In genomic region chr2:24011278-24012104, GRCh38 we compare ENCODE assay signal across 20 cellular contexts. TPM values are rescaled to one million over a fixed set of nuclear protein-coding genes. Genes with fewer than 3 reads are reported as not detected.
A peak's percentile ranks its signal among the peaks of the same experiment; 100 is the strongest.
DNase-seq lines count a peak whose midpoint lies in the region; ATAC-seq and TF ChIP-seq lines count a peak whose summit lies in the region.
"Had no signal": no experiment of that assay in that cellular context is flagged by ENCODE, and none has a peak within 500 bp of the region (broad histone marks: within the 10 kb centered on the region; RNA-seq: fewer than 3 reads in every experiment).

No MANE protein-coding gene starts in this region.

- H3K4me3 ChIP-seq in GM23338 (no peak overlapping the region; the same call in 1 of the 2 replicates), PC-3 (ENCODE audit: low read length) (no peak overlapping the region)
- H3K4me3 ChIP-seq: breast epithelium, GM23248 had no signal

- ATAC-seq in GM23338 (no peak), PC-3 (no peak)
- ATAC-seq in effector memory CD8-positive, alpha-beta T cell (replicated peaks) = peak; percentile 42

- no peak overlapping the region for H2AFZ ChIP-seq in GM23338
- H2AFZ ChIP-seq in PC-3 (ENCODE audit: low read length) = no peak overlapping the region
- H2AFZ ChIP-seq: GM23248 had no signal

- no peaks in the 10 kb centered on the region for H3K9me3 ChIP-seq in PC-3 (ENCODE audit: low read length)
- H3K9me3 ChIP-seq: breast epithelium, heart left ventricle, sigmoid colon had no signal

- no peak for TF ChIP-seq CTCF in GM23338 (conservative IDR thresholded peaks at IDR 0.05; ENCODE audit: low read depth in 2 of 2)
- TF ChIP-seq CTCF in neural crest cell (conservative IDR thresholded peaks at IDR 0.05) = no peak
- no peak for TF ChIP-seq CTCF in PC-3 (conservative IDR thresholded peaks at IDR 0.05; ENCODE audit: low read depth, low read length)

- H3K36me3 ChIP-seq in GM23338 (ENCODE audit: insufficient read depth) (no peaks in the 10 kb centered on the region), PC-3 (ENCODE audit: low read depth, low read length) (no peaks in the 10 kb centered on the region)
- H3K36me3 ChIP-seq: breast epithelium, heart left ventricle, sigmoid colon had no signal

- no peak overlapping the region for H3K27ac ChIP-seq in GM23338 (ENCODE audit: low read depth)
- H3K27ac ChIP-seq in PC-3 (ENCODE audit: low read length) = no peak overlapping the region
- H3K27ac ChIP-seq: breast epithelium, GM23248, heart left ventricle, HL-60, sigmoid colon had no signal

- H3K4me1 ChIP-seq in GM23338 (ENCODE audit: insufficient read depth) (peaks cover 18% of the 10 kb centered on the region), PC-3 (ENCODE audit: insufficient read depth, low read length) (peaks cover 32% of the 10 kb centered on the region)
- H3K4me1 ChIP-seq: breast epithelium had no signal

- H3K4me3 Mint-ChIP-seq in GM23338 (no peak overlapping the region; the same call in 2 of the 3 replicates), neural crest cell (peak overlapping the region; percentile 6)
- H3K4me3 Mint-ChIP-seq in effector memory CD8-positive, alpha-beta T cell = no peak overlapping the region
- H3K4me3 Mint-ChIP-seq: HFFc6 had no signal

- H3F3A ChIP-seq in GM23338 (replicated peaks; ENCODE audit: low read depth) = peaks cover 11% of the 10 kb centered on the region; the same call in 1 of the 2 replicates
- no peaks in the 10 kb centered on the region for H3F3A ChIP-seq in PC-3 (ENCODE audit: low read length, unreplicated experiment)

- H4K20me1 ChIP-seq in GM23338 (replicated peaks; ENCODE audit: insufficient read depth) (no peaks in the 10 kb centered on the region), PC-3 (ENCODE audit: low read length) (no peaks in the 10 kb centered on the region)

- H3K4me1 Mint-ChIP-seq in GM23338 (peaks cover 20% of the 10 kb centered on the region; the same call in 2 of the 3 replicates), neural crest cell (peaks cover 7% of the 10 kb centered on the region)
- peaks cover 5 to 7% of the 10 kb centered on the region in 2 donors for H3K4me1 Mint-ChIP-seq in effector memory CD8-positive, alpha-beta T cell (ENCODE audit: low read depth in 2 of 2)

- intact Hi-C loops in PC-3 (cut with micrococcal nuclease) = no loop called here

- H3K27ac Mint-ChIP-seq in GM23338 (no peak overlapping the region), neural crest cell (ENCODE audit: unreplicated experiment) (no peak overlapping the region)
- H3K27ac Mint-ChIP-seq in effector memory CD8-positive, alpha-beta T cell = no peak overlapping the region
- H3K27ac Mint-ChIP-seq: CD14-positive monocyte; HFFc6; stimulated activated naive B cell treated with anti-CD40 and anti-IgM and Interleukin-4, amounts not matched to agents 10 μg/mL and 1 μg/mL and 100 μg/mL, for 72 hours had no signal

- BruUV-seq in PC-3 (replicated peaks; lab: Mats Ljungman, UMichigan) = no TSS peak

- peaks cover 14% of the 10 kb centered on the region for H3K27me3 ChIP-seq in GM23338 (ENCODE audit: insufficient read depth)
- H3K27me3 ChIP-seq in PC-3 (ENCODE audit: low read length) = no peaks in the 10 kb centered on the region

- no peak overlapping the region for H3K9ac ChIP-seq in PC-3 (ENCODE audit: low read length)
- H3K9ac ChIP-seq: GM23248 had no signal

- H3K36me3 Mint-ChIP-seq in GM23338 (ENCODE audit: low read depth) (no peaks in the 10 kb centered on the region), neural crest cell (ENCODE audit: low read depth) (no peaks in the 10 kb centered on the region)
- no peaks in the 10 kb centered on the region for H3K36me3 Mint-ChIP-seq in effector memory CD8-positive, alpha-beta T cell (ENCODE audit: insufficient read depth)
- H3K36me3 Mint-ChIP-seq: stimulated activated naive B cell treated with anti-CD40 and anti-IgM and Interleukin-4, amounts not matched to agents 10 μg/mL and 1 μg/mL and 100 μg/mL, for 72 hours had no signal

- H3K9me2 ChIP-seq in GM23338 (ENCODE audit: insufficient read depth) (no peaks in the 10 kb centered on the region), PC-3 (replicated peaks; ENCODE audit: low read length) (no peaks in the 10 kb centered on the region)

- peak overlapping the region; percentile 87 for H3K4me2 ChIP-seq in GM23338
- H3K4me2 ChIP-seq in PC-3 (ENCODE audit: low read length) = no peak overlapping the region

- H3K9me3 Mint-ChIP-seq in GM23338 = no peaks in the 10 kb centered on the region
- H3K9me3 Mint-ChIP-seq in effector memory CD8-positive, alpha-beta T cell = no peaks in the 10 kb centered on the region
- H3K9me3 Mint-ChIP-seq in neural crest cell = no peaks in the 10 kb centered on the region
- H3K9me3 Mint-ChIP-seq: HFFc6; stimulated activated naive B cell treated with anti-CD40 and anti-IgM and Interleukin-4, amounts not matched to agents 10 μg/mL and 1 μg/mL and 100 μg/mL, for 72 hours had no signal

- DNase-seq in GM23338 (ENCODE audit: low spot score) = no peak
- DNase-seq in OCI-M1 (lab: John Stamatoyannopoulos, UW) = peak; percentile 97
- DNase-seq in effector memory CD8-positive, alpha-beta T cell = no peak
- DNase-seq in neural crest cell (ENCODE audit: low read depth, low spot score) = no peak
- no peak for DNase-seq in PC-3
- no peak for DNase-seq in NCI-H82 (lab: John Stamatoyannopoulos, UW)
- DNase-seq in activated CD8-positive, alpha-beta memory T cell treated with anti-CD3 and anti-CD28 coated beads, Interleukin-2, amount 50 U/mL, for 48 hours = no peak
- DNase-seq: activated naive CD4-positive, alpha-beta T cell treated with Interleukin-2 at 50 U/mL for 16 hours; GM23248; heart left ventricle; HFFc6; NCI-H1105 treated with DMSO at 0.1 percent for 48 hours; NCI-H2029 treated with DMSO at 0.1 percent for 48 hours; NCI-H226; sigmoid colon; stimulated activated CD4-positive, alpha-beta T cell treated with anti-CD3 and anti-CD28 coated beads, Interleukin-4, amount 100 ng/mL, for 4 hours; stimulated activated naive B cell treated with anti-CD40 and anti-IgM and Interleukin-4, amounts not matched to agents 10 μg/mL and 1 μg/mL and 100 μg/mL, for 72 hours had no signal

- H3K79me2 ChIP-seq in GM23338 (replicated peaks; ENCODE audit: insufficient read depth) (no peaks in the 10 kb centered on the region), PC-3 (ENCODE audit: low read length) (no peaks in the 10 kb centered on the region)

- CTCF ChIA-PET in PC-3 (lab: Charles Lee) = no interaction called here

- POLR2A ChIA-PET in PC-3 (lab: Charles Lee; ENCODE audit: unreplicated experiment) = no interaction called here

- H3K27me3 Mint-ChIP-seq in GM23338 (ENCODE audit: insufficient read depth, low read depth, poor library complexity) = peaks cover 15% of the 10 kb centered on the region
- H3K27me3 Mint-ChIP-seq in effector memory CD8-positive, alpha-beta T cell = peaks cover 31 to 45% of the 10 kb centered on the region in 2 donors
- H3K27me3 Mint-ChIP-seq in neural crest cell (ENCODE audit: low read depth) = peaks cover 25% of the 10 kb centered on the region

TF ChIP-seq in GM23338, 12 proteins besides CTCF, POLR2A, EP300 and RAD21 (continues in another document):
- no peak for TF ChIP-seq CREB1 (CRISPR knock-in tag; IDR thresholded peaks at IDR 0.05; ENCODE audit: low read depth)
- TF ChIP-seq STAT1 (IDR thresholded peaks at IDR 0.05; ENCODE audit: unreplicated experiment) = no peak
- no peak for TF ChIP-seq ZNF331 (CRISPR knock-in tag; IDR thresholded peaks at IDR 0.05; ENCODE audit: low read depth)
- TF ChIP-seq POLR2AphosphoS5 (IDR thresholded peaks at IDR 0.05; ENCODE audit: low read depth) = no peak
- no peak for TF ChIP-seq NANOG (IDR thresholded peaks at IDR 0.05; ENCODE audit: borderline replicate concordance)
- no peak for TF ChIP-seq EZH2 (IDR thresholded peaks at IDR 0.05; ENCODE audit: low read depth, unreplicated experiment)
- no peak for TF ChIP-seq ETS1 (IDR thresholded peaks at IDR 0.05)

RNA-seq across cellular contexts. Expression of gene MFSD2B, which starts 1.6 kb away (rescaled TPM):
- total RNA-seq in GM23338 (2014; rRNA removed; shearing (Covaris generic)) = 0.21 TPM in 1 of 2 replicates, not detected in the other
- polyA plus RNA-seq in GM23338 (2016; fragmentation: Nextera tagmentation; extraction: Ambion mirVana) = 0.82 and 2.3 TPM in 2 replicates
- 0.47 and 0.61 TPM in 2 replicates for total RNA-seq in neural crest cell
- total RNA-seq in PC-3 (2014; rRNA removed) = not detected in 2 replicates
- total RNA-seq: breast epithelium, sigmoid colon had no signal

RNA-seq across cellular contexts. Expression of gene WDCP, which starts 35.7 kb away (rescaled TPM):
- total RNA-seq in GM23338 (2014; rRNA removed; shearing (Covaris generic)) = 28.6 and 29.6 TPM in 2 replicates
- polyA plus RNA-seq in GM23338 (2016; fragmentation: Nextera tagmentation; extraction: Ambion mirVana) = 7.1 and 10.5 TPM in 2 replicates
- total RNA-seq in neural crest cell (41.8 and 43.9 TPM in 2 replicates), PC-3 (2014; rRNA removed) (5.6 and 11.5 TPM in 2 replicates)

RNA-seq across cellular contexts. Expression of gene FKBP1B, which starts 38.0 kb away (rescaled TPM):
- total RNA-seq in GM23338 (2014; rRNA removed; shearing (Covaris generic)) = 48.2 and 51.3 TPM in 2 replicates
- polyA plus RNA-seq in GM23338 (2016; fragmentation: Nextera tagmentation; extraction: Ambion mirVana) = 75.7 and 77.1 TPM in 2 replicates
- total RNA-seq in neural crest cell = 22.0 and 22.1 TPM in 2 replicates
- 2.1 and 2.7 TPM in 2 replicates for total RNA-seq in PC-3 (2014; rRNA removed)
